Comparison of ENCODE assay signal across 9 cellular contexts in genomic region chr10:70355234-70356021, GRCh38. TPM values are rescaled to one million over a fixed set of nuclear protein-coding genes. Genes with fewer than 3 reads are reported as not detected.
DNase-seq lines count a peak whose midpoint lies in the region; ATAC-seq and TF ChIP-seq lines count a peak whose summit lies in the region.
"Had no signal": no experiment of that assay in that cellular context is flagged by ENCODE, and none has a peak within 500 bp of the region (broad histone marks: within the 10 kb centered on the region; RNA-seq: fewer than 3 reads in every experiment).

No MANE protein-coding gene starts in this region.

- no peaks in the 10 kb centered on the region for H3K4me1 ChIP-seq in tibial artery

- no peak overlapping the region for H3K4me3 ChIP-seq in tibial artery
- H3K4me3 ChIP-seq: SK-N-MC had no signal

- peaks cover 3% of the 10 kb centered on the region for H3K36me3 Mint-ChIP-seq in activated CD4-positive, alpha-beta T cell treated with anti-CD3 and anti-CD28 coated beads, Interleukin-2, amount 10 ng/mL, durations not matched to agents 7 days and 5 days (ENCODE audit: low read depth)
- H3K36me3 Mint-ChIP-seq in naive B cell = no peaks in the 10 kb centered on the region

- intact Hi-C loops in tibial artery (cut with DNase I; ENCODE audit: low total_unique reads) = no loop called here

- no peaks in the 10 kb centered on the region for H3K9me3 ChIP-seq in tibial artery

- H3K36me3 ChIP-seq in tibial artery = no peaks in the 10 kb centered on the region

- H3K9me3 Mint-ChIP-seq in activated CD4-positive, alpha-beta T cell treated with anti-CD3 and anti-CD28 coated beads, Interleukin-2, amount 10 ng/mL, durations not matched to agents 7 days and 5 days = no peaks in the 10 kb centered on the region
- no peaks in the 10 kb centered on the region for H3K9me3 Mint-ChIP-seq in naive B cell

- peak; percentile 68 for ATAC-seq in HG02870 (IDR thresholded peaks at IDR 0.05; ENCODE audit: unreplicated experiment)
- ATAC-seq in naive B cell (ENCODE audit: low read depth in 2 of 2) = peak; percentile 93 to 95

- CTCF ChIA-PET in activated CD4-positive, alpha-beta T cell treated with anti-CD3 and anti-CD28 coated beads, Interleukin-2, amount 10 ng/mL, durations not matched to agents 7 days and 5 days (lab: Charles Lee) = interaction anchor here (1.1 to 5.2 kb wide), 4 partner anchors 9 to 134 kb away, joined by 3 to 24 read pairs (median 8); no protein-coding TSS in a partner anchor

- no peak for TF ChIP-seq CTCF in tibial artery (IDR thresholded peaks at IDR 0.05)

- no peak for DNase-seq in activated CD4-positive, alpha-beta T cell treated with anti-CD3 and anti-CD28 coated beads, Interleukin-2, amount 10 ng/mL, durations not matched to agents 7 days and 5 days
- no peak for DNase-seq in activated CD4-positive, alpha-beta T cell treated with anti-CD3 and anti-CD28 coated beads, Interleukin-2, amount 50 U/mL, for 4 hours
- DNase-seq in OCI-M1 (lab: John Stamatoyannopoulos, UW) (peak; percentile 7), naive B cell (peak; percentile 63), tibial artery (no peak), DMS53 treated with DMSO at 0.1 percent for 48 hours (lab: John Stamatoyannopoulos, UW; ENCODE audit: unreplicated experiment) (no peak), NCI-H2107 treated with DMSO at 0.1 percent for 48 hours (lab: John Stamatoyannopoulos, UW; ENCODE audit: unreplicated experiment) (no peak)

- POLR2A ChIA-PET in activated CD4-positive, alpha-beta T cell treated with anti-CD3 and anti-CD28 coated beads, Interleukin-2, amount 10 ng/mL, durations not matched to agents 7 days and 5 days (lab: Charles Lee) = no interaction called here

- H3K27ac ChIP-seq in tibial artery = no peak overlapping the region
- H3K27ac ChIP-seq: SK-N-MC had no signal

- no peaks in the 10 kb centered on the region for H3K27me3 Mint-ChIP-seq in activated CD4-positive, alpha-beta T cell treated with anti-CD3 and anti-CD28 coated beads, Interleukin-2, amount 10 ng/mL, durations not matched to agents 7 days and 5 days
- H3K27me3 Mint-ChIP-seq in naive B cell = peaks cover 7 to 15% (median 11%) of the 10 kb centered on the region in 3 donors

- peak overlapping the region; percentile 61 for H3K27ac Mint-ChIP-seq in activated CD4-positive, alpha-beta T cell treated with anti-CD3 and anti-CD28 coated beads, Interleukin-2, amount 10 ng/mL, durations not matched to agents 7 days and 5 days
- H3K27ac Mint-ChIP-seq in naive B cell = peak overlapping the region; percentile 70 to 97 (median 88)

- peak overlapping the region; percentile 41 for H3K4me3 Mint-ChIP-seq in activated CD4-positive, alpha-beta T cell treated with anti-CD3 and anti-CD28 coated beads, Interleukin-2, amount 10 ng/mL, durations not matched to agents 7 days and 5 days
- H3K4me3 Mint-ChIP-seq in naive B cell = peak overlapping the region; percentile 66 to 94 (median 90)

- peaks cover 16% of the 10 kb centered on the region for H3K4me1 Mint-ChIP-seq in activated CD4-positive, alpha-beta T cell treated with anti-CD3 and anti-CD28 coated beads, Interleukin-2, amount 10 ng/mL, durations not matched to agents 7 days and 5 days
- peaks cover 19 to 24% (median 21%) of the 10 kb centered on the region in 3 donors for H3K4me1 Mint-ChIP-seq in naive B cell

- no peaks in the 10 kb centered on the region for H3K27me3 ChIP-seq in tibial artery

RNA-seq across cellular contexts. Expression of gene LRRC20, which starts 27.0 kb away (rescaled TPM):
- 10 to 100 TPM; 13.2 to 14.9 TPM for total RNA-seq in activated CD4-positive, alpha-beta T cell treated with anti-CD3 and anti-CD28 coated beads, Interleukin-2, amount 10 ng/mL, durations not matched to agents 7 days and 5 days
- under 1 TPM in 2 of 6 donors, not detected in 4; 0.22 to 0.23 TPM for polyA plus RNA-seq in naive B cell (ENCODE audit: low read depth in 6 of 6)

RNA-seq across cellular contexts. Expression of gene EIF4EBP2, which starts 48.5 kb away (rescaled TPM):
- total RNA-seq in activated CD4-positive, alpha-beta T cell treated with anti-CD3 and anti-CD28 coated beads, Interleukin-2, amount 10 ng/mL, durations not matched to agents 7 days and 5 days = 10 to 100 TPM; 56.1 to 68.7 TPM
- polyA plus RNA-seq in naive B cell (ENCODE audit: low read depth in 6 of 6) = 10 to 100 TPM; 35.7 to 44.5 (median 38.8) TPM

Comparison
In these comparisons a context has a peak if more than half of its experiments do, and no peak if none do; other contexts are left out.
1. DNase-seq: peak in OCI-M1 (single experiment) and naive B cell (single experiment); none in activated CD4-positive, alpha-beta T cell treated with anti-CD3 and anti-CD28 coated beads, Interleukin-2, amount 10 ng/mL, durations not matched to agents 7 days and 5 days (single experiment), activated CD4-positive, alpha-beta T cell treated with anti-CD3 and anti-CD28 coated beads, Interleukin-2, amount 50 U/mL, for 4 hours (0 of 2), tibial artery (0 of 2), DMS53 treated with DMSO at 0.1 percent for 48 hours (single experiment) and NCI-H2107 treated with DMSO at 0.1 percent for 48 hours (single experiment).